In the genomic region with DNA sequence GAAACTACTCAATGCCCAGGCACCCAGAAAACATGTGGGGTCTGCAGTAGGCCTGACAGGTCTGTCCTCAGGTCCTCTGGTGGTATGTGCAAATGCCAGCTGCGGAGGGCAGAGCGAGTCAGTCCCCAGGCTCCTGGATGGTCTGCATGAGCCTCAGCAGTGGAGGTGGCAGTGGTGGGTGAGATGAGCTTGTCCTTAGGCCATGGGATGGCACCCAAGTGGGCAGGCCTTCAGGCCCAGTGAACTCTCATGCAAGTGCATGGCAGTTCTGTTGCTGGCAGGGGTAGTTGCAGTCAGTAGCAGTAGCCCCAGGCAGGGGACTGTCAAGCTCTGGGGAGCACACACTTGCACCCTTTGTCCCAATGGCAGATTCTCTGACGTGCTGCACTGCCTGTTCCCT, we compare ENCODE assay signal across 30 cellular contexts.
"Had no signal": no experiment of that assay in that cellular context is flagged by ENCODE, and none has a peak within 500 bp of the region (broad histone marks: within the 10 kb centered on the region; RNA-seq: fewer than 3 reads in every experiment).

No MANE protein-coding gene starts in this region.

- DNase-seq: activated B cell treated with CpG ODN at 0.5 μM for 24 hours; activated CD4-positive, alpha-beta T cell treated with anti-CD3 and anti-CD28 coated beads for 48 hours; activated CD4-positive, alpha-beta T cell treated with anti-CD3 and anti-CD28 coated beads, Interleukin-2, amount 50 U/mL, for 1 hour; activated CD4-positive, alpha-beta T cell treated with anti-CD3 and anti-CD28 coated beads, Interleukin-2, amount 50 U/mL, for 48 hours; activated CD8-positive, alpha-beta memory T cell treated with anti-CD3 and anti-CD28 coated beads for 24 hours; activated CD8-positive, alpha-beta T cell treated with anti-CD3 and anti-CD28 coated beads for 36 hours; activated effector memory CD4-positive, alpha-beta T cell treated with Interleukin-2 at 50 U/mL for 16 hours; activated gamma-delta T cell treated with Interleukin-2 at 50 U/mL for 16 hours; activated naive CD4-positive, alpha-beta T cell treated with anti-CD3 and anti-CD28 coated beads, Interleukin-2, amount 50 U/mL, for 16 hours; activated naive CD4-positive, alpha-beta T cell treated with Interleukin-2 at 50 U/mL for 16 hours; activated T-cell treated with anti-CD3 and anti-CD28 coated beads, Interleukin-2, amount 50 U/mL, for 4 hours; amygdala; brain microvascular endothelial cell; caudate nucleus; colonic mucosa; effector CD8-positive, alpha-beta T cell; foreskin fibroblast; head of caudate nucleus; T-helper 1 cell; T-helper 17 cell; T1000; WERI-Rb-1 had no signal

- H3K4me3 Mint-ChIP-seq: activated B cell treated with CpG ODN at 0.5 μM for 24 hours; activated CD8-positive, alpha-beta T cell treated with anti-CD3 and anti-CD28 coated beads for 36 hours; activated naive CD8-positive, alpha-beta T cell; activated T-cell treated with anti-CD3 and anti-CD28 coated beads, Interleukin-2, amount 50 U/mL, for 4 hours; activated T-helper 17 cell treated with anti-CD3 and anti-CD28 coated beads, Interleukin-2, amount 50 U/mL, for 72 hours; T-helper 17 cell; T-helper 2 cell treated with Interferon-gamma antibody and Interleukin-4, amounts not matched to agents 5 μg/mL and 100 μg/mL, for 36 hours had no signal

- H3K4me1 ChIP-seq: colonic mucosa had no signal

- FAIRE-seq: astrocyte, endometrium, endothelial cell of umbilical vein, frontal cortex had no signal

- H3K36me3 ChIP-seq: brain microvascular endothelial cell, colonic mucosa, WERI-Rb-1 had no signal

- H3K4me3 ChIP-seq: colonic mucosa had no signal

- ATAC-seq: activated CD8-positive, alpha-beta T cell treated with anti-CD3 and anti-CD28 coated beads for 36 hours; activated T-cell treated with anti-CD3 and anti-CD28 coated beads, Interleukin-2, amount 50 U/mL, for 4 hours; activated T-helper 17 cell treated with anti-CD3 and anti-CD28 coated beads, Interleukin-2, amount 50 U/mL, for 72 hours; T-helper 17 cell had no signal

- H3K27me3 Mint-ChIP-seq: activated B cell treated with CpG ODN at 0.5 μM for 24 hours; activated CD8-positive, alpha-beta T cell treated with anti-CD3 and anti-CD28 coated beads for 36 hours; activated naive CD8-positive, alpha-beta T cell; activated T-helper 17 cell treated with anti-CD3 and anti-CD28 coated beads, Interleukin-2, amount 50 U/mL, for 72 hours; T-helper 17 cell had no signal

- H3K27ac ChIP-seq: brain microvascular endothelial cell, colonic mucosa, epithelial cell of prostate, WERI-Rb-1 had no signal

- H3K9me3 Mint-ChIP-seq: activated CD8-positive, alpha-beta T cell treated with anti-CD3 and anti-CD28 coated beads for 36 hours; activated T-helper 17 cell treated with anti-CD3 and anti-CD28 coated beads, Interleukin-2, amount 50 U/mL, for 72 hours had no signal

- H3K27me3 ChIP-seq: brain microvascular endothelial cell, colonic mucosa had no signal

- H3K27ac Mint-ChIP-seq: activated B cell treated with CpG ODN at 0.5 μM for 24 hours; activated CD8-positive, alpha-beta T cell treated with anti-CD3 and anti-CD28 coated beads for 36 hours; activated naive CD8-positive, alpha-beta T cell; activated T-helper 17 cell treated with anti-CD3 and anti-CD28 coated beads, Interleukin-2, amount 50 U/mL, for 72 hours; T-helper 17 cell; T-helper 2 cell treated with Interferon-gamma antibody and Interleukin-4, amounts not matched to agents 5 μg/mL and 100 μg/mL, for 36 hours had no signal

- H3K9me3 ChIP-seq: colonic mucosa had no signal

- H3K4me1 Mint-ChIP-seq: activated B cell treated with CpG ODN at 0.5 μM for 24 hours; activated T-helper 17 cell treated with anti-CD3 and anti-CD28 coated beads, Interleukin-2, amount 50 U/mL, for 72 hours; T-helper 17 cell had no signal

- H3K36me3 Mint-ChIP-seq: activated naive CD8-positive, alpha-beta T cell had no signal
